ENCODE assay signal across 1 cellular context in the genomic region with DNA sequence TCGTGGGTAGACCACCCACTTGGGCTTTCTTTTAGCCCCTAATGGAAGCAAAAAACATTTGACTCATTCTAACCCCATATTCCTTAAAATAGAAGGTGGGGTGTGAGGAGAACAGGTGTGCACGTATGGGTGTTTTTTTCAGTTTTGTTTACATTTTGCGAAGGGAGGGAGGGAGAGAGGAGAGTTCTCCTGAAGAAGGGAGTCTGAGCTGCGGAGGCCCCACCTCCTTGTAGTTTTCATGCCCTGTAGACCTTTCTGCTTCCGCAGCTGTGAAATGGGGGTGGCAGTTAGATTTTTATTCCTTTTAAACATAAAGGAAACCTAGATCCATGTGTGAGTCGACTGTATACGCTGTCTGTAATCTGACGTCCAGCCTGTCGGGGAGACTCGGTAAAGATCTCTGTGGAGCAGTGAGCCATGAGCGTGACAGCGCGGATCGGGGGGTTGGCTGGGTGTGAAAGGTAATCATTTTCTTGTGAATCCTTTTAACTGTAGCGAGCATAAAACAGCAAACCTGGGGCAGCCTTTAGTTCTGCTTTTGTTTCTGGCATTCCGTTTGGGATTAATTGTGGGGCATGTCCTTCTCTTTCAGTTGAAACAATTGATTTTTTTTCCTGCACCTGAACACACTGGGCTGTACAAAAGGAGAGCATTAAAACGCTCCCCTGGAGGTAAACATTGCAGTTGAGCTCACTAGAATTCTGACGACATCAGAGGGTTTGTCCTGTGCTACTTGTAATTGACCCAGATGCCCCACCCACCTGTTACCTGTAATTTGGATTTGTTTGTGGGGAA.
TF ChIP-seq lines count a peak whose summit lies in the region.

No MANE protein-coding gene starts in this region.

TF ChIP-seq in HepG2, 621 proteins besides CTCF, POLR2A, EP300 and RAD21 (continues in another document):
- TF ChIP-seq KAT2B (IDR thresholded peaks at IDR 0.05; ENCODE audit: borderline replicate concordance, low read depth, low read length) (no peak), THAP11 (CRISPR knock-in tag; IDR thresholded peaks at IDR 0.05) (no peak), ZNF629 (CRISPR knock-in tag; conservative IDR thresholded peaks at IDR 0.05) (peak; percentile 45; the same call in 1 of the 2 replicates), NFKB2 (CRISPR knock-in tag; IDR thresholded peaks at IDR 0.05; ENCODE audit: borderline replicate concordance) (no peak), KDM1A (CRISPR knock-in tag; IDR thresholded peaks at IDR 0.05) (no peak), NFIC (IDR thresholded peaks at IDR 0.05; ENCODE audit: low read length) (0 out of 2 replicates have a peak, but pooled peaks have one; percentile 17), ZKSCAN1 (IDR thresholded peaks at IDR 0.05; ENCODE audit: low read length) (0 out of 2 replicates have a peak, but pooled peaks have one; percentile 11), DMAP1 (CRISPR knock-in tag; IDR thresholded peaks at IDR 0.05) (no peak), ZNF619 (CRISPR knock-in tag; IDR thresholded peaks at IDR 0.05) (0 out of 2 replicates have a peak, but pooled peaks have one; percentile 32), HDAC1 (CRISPR knock-in tag; IDR thresholded peaks at IDR 0.05) (peak; percentile 26; the same call in 1 of the 2 replicates), NFE2L1 (CRISPR knock-in tag; IDR thresholded peaks at IDR 0.05; ENCODE audit: borderline replicate concordance) (no peak), AHR (CRISPR knock-in tag; IDR thresholded peaks at IDR 0.05) (no peak), ZNF224 (CRISPR knock-in tag; IDR thresholded peaks at IDR 0.05) (no peak), SNRNP70 (IDR thresholded peaks at IDR 0.05; ENCODE audit: low read depth, low read length) (no peak), ZNF674 (CRISPR knock-in tag; IDR thresholded peaks at IDR 0.05; ENCODE audit: low read depth) (no peak), REPIN1 (CRISPR knock-in tag; IDR thresholded peaks at IDR 0.05; ENCODE audit: borderline replicate concordance, low read depth) (no peak), HDAC2 (CRISPR knock-in tag; IDR thresholded peaks at IDR 0.05) (no peak), SALL2 (CRISPR knock-in tag; IDR thresholded peaks at IDR 0.05) (no peak), NR2F2 (IDR thresholded peaks at IDR 0.05; ENCODE audit: borderline replicate concordance, low read depth) (no peak)
- TF ChIP-seq, protein P1, sequence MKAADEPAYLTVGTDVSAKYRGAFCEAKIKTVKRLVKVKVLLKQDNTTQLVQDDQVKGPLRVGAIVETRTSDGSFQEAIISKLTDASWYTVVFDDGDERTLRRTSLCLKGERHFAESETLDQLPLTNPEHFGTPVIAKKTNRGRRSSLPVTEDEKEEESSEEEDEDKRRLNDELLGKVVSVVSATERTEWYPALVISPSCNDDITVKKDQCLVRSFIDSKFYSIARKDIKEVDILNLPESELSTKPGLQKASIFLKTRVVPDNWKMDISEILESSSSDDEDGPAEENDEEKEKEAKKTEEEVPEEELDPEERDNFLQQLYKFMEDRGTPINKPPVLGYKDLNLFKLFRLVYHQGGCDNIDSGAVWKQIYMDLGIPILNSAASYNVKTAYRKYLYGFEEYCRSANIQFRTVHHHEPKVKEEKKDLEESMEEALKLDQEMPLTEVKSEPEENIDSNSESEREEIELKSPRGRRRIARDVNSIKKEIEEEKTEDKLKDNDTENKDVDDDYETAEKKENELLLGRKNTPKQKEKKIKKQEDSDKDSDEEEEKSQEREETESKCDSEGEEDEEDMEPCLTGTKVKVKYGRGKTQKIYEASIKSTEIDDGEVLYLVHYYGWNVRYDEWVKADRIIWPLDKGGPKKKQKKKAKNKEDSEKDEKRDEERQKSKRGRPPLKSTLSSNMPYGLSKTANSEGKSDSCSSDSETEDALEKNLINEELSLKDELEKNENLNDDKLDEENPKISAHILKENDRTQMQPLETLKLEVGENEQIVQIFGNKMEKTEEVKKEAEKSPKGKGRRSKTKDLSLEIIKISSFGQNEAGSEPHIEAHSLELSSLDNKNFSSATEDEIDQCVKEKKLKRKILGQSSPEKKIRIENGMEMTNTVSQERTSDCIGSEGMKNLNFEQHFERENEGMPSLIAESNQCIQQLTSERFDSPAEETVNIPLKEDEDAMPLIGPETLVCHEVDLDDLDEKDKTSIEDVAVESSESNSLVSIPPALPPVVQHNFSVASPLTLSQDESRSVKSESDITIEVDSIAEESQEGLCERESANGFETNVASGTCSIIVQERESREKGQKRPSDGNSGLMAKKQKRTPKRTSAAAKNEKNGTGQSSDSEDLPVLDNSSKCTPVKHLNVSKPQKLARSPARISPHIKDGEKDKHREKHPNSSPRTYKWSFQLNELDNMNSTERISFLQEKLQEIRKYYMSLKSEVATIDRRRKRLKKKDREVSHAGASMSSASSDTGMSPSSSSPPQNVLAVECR (CRISPR knock-in tag; IDR thresholded peaks at IDR 0.05; ENCODE audit: borderline replicate concordance): peak; percentile 42; the same call in 1 of the 2 replicates
- TF ChIP-seq, protein P2, sequence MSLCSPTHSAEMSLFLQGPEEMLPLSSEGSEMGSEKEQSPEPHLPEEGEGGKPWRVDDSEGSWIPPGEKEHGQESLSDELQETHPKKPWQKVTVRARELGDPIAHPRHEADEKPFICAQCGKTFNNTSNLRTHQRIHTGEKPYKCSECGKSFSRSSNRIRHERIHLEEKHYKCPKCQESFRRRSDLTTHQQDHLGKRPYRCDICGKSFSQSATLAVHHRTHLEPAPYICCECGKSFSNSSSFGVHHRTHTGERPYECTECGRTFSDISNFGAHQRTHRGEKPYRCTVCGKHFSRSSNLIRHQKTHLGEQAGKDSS (CRISPR knock-in tag; IDR thresholded peaks at IDR 0.05; ENCODE audit: borderline replicate concordance, low read depth): peak; percentile 42; the same call in 1 of the 2 replicates
- TF ChIP-seq, protein P3, sequence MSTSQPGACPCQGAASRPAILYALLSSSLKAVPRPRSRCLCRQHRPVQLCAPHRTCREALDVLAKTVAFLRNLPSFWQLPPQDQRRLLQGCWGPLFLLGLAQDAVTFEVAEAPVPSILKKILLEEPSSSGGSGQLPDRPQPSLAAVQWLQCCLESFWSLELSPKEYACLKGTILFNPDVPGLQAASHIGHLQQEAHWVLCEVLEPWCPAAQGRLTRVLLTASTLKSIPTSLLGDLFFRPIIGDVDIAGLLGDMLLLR (CRISPR knock-in tag; IDR thresholded peaks at IDR 0.05): no peak
- TF ChIP-seq, protein P4, sequence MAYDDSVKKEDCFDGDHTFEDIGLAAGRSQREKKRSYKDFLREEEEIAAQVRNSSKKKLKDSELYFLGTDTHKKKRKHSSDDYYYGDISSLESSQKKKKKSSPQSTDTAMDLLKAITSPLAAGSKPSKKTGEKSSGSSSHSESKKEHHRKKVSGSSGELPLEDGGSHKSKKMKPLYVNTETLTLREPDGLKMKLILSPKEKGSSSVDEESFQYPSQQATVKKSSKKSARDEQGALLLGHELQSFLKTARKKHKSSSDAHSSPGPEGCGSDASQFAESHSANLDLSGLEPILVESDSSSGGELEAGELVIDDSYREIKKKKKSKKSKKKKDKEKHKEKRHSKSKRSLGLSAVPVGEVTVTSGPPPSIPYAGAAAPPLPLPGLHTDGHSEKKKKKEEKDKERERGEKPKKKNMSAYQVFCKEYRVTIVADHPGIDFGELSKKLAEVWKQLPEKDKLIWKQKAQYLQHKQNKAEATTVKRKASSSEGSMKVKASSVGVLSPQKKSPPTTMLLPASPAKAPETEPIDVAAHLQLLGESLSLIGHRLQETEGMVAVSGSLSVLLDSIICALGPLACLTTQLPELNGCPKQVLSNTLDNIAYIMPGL (CRISPR knock-in tag; IDR thresholded peaks at IDR 0.05; ENCODE audit: borderline replicate concordance in 1 of 2, low read depth in 1 of 2): 0 out of 4 replicates have a peak, but pooled peaks of 1 of the 2 experiments have one; percentile 22
- TF ChIP-seq, protein P5, sequence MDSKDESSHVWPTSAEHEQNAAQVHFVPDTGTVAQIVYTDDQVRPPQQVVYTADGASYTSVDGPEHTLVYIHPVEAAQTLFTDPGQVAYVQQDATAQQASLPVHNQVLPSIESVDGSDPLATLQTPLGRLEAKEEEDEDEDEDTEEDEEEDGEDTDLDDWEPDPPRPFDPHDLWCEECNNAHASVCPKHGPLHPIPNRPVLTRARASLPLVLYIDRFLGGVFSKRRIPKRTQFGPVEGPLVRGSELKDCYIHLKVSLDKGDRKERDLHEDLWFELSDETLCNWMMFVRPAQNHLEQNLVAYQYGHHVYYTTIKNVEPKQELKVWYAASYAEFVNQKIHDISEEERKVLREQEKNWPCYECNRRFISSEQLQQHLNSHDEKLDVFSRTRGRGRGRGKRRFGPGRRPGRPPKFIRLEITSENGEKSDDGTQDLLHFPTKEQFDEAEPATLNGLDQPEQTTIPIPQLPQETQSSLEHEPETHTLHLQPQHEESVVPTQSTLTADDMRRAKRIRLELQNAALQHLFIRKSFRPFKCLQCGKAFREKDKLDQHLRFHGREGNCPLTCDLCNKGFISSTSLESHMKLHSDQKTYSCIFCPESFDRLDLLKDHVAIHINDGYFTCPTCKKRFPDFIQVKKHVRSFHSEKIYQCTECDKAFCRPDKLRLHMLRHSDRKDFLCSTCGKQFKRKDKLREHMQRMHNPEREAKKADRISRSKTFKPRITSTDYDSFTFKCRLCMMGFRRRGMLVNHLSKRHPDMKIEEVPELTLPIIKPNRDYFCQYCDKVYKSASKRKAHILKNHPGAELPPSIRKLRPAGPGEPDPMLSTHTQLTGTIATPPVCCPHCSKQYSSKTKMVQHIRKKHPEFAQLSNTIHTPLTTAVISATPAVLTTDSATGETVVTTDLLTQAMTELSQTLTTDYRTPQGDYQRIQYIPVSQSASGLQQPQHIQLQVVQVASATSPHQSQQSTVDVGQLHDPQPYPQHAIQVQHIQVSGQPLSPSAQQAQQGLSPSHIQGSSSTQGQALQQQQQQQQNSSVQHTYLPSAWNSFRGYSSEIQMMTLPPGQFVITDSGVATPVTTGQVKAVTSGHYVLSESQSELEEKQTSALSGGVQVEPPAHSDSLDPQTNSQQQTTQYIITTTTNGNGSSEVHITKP (CRISPR knock-in tag; IDR thresholded peaks at IDR 0.05; ENCODE audit: low read depth): no peak
- TF ChIP-seq, protein P6, sequence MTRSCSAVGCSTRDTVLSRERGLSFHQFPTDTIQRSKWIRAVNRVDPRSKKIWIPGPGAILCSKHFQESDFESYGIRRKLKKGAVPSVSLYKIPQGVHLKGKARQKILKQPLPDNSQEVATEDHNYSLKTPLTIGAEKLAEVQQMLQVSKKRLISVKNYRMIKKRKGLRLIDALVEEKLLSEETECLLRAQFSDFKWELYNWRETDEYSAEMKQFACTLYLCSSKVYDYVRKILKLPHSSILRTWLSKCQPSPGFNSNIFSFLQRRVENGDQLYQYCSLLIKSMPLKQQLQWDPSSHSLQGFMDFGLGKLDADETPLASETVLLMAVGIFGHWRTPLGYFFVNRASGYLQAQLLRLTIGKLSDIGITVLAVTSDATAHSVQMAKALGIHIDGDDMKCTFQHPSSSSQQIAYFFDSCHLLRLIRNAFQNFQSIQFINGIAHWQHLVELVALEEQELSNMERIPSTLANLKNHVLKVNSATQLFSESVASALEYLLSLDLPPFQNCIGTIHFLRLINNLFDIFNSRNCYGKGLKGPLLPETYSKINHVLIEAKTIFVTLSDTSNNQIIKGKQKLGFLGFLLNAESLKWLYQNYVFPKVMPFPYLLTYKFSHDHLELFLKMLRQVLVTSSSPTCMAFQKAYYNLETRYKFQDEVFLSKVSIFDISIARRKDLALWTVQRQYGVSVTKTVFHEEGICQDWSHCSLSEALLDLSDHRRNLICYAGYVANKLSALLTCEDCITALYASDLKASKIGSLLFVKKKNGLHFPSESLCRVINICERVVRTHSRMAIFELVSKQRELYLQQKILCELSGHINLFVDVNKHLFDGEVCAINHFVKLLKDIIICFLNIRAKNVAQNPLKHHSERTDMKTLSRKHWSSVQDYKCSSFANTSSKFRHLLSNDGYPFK (CRISPR knock-in tag; IDR thresholded peaks at IDR 0.05; ENCODE audit: borderline replicate concordance): no peak
- TF ChIP-seq, protein P7, sequence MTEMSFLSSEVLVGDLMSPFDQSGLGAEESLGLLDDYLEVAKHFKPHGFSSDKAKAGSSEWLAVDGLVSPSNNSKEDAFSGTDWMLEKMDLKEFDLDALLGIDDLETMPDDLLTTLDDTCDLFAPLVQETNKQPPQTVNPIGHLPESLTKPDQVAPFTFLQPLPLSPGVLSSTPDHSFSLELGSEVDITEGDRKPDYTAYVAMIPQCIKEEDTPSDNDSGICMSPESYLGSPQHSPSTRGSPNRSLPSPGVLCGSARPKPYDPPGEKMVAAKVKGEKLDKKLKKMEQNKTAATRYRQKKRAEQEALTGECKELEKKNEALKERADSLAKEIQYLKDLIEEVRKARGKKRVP (CRISPR knock-in tag; IDR thresholded peaks at IDR 0.05): peak in 1 of 2 experiments; percentile 69; a peak in 2 of 4 replicates
- TF ChIP-seq, protein P8, sequence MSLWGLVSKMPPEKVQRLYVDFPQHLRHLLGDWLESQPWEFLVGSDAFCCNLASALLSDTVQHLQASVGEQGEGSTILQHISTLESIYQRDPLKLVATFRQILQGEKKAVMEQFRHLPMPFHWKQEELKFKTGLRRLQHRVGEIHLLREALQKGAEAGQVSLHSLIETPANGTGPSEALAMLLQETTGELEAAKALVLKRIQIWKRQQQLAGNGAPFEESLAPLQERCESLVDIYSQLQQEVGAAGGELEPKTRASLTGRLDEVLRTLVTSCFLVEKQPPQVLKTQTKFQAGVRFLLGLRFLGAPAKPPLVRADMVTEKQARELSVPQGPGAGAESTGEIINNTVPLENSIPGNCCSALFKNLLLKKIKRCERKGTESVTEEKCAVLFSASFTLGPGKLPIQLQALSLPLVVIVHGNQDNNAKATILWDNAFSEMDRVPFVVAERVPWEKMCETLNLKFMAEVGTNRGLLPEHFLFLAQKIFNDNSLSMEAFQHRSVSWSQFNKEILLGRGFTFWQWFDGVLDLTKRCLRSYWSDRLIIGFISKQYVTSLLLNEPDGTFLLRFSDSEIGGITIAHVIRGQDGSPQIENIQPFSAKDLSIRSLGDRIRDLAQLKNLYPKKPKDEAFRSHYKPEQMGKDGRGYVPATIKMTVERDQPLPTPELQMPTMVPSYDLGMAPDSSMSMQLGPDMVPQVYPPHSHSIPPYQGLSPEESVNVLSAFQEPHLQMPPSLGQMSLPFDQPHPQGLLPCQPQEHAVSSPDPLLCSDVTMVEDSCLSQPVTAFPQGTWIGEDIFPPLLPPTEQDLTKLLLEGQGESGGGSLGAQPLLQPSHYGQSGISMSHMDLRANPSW (CRISPR knock-in tag; IDR thresholded peaks at IDR 0.05; ENCODE audit: borderline replicate concordance): no peak
